In the genomic region with DNA sequence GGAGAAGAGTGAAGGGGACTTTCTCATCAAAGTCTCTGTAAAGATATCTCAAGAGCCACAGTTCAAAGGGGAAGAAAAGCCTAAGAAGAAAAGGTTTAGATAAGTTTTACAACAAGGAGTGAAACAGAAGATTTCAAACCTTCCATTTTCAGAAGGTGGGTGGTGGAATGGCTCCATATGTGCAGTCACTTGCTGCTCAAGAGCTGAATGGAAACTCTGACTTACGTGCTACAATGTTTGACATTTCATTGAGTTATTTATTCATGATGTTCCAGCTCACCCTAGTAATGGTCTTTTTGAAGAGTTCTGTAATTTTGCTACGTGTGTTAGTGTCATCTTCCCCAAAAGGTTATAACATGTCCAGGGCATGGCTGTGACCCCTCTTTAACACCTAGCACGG, we compare ENCODE assay signal across 12 cellular contexts. TPM values are rescaled to one million over a fixed set of nuclear protein-coding genes. Genes with fewer than 3 reads are reported as not detected.
"Had no signal": no experiment of that assay in that cellular context is flagged by ENCODE, and none has a peak within 500 bp of the region (broad histone marks: within the 10 kb centered on the region; RNA-seq: fewer than 3 reads in every experiment).

No MANE protein-coding gene starts in this region.

- DNase-seq: activated CD4-positive, CD25-positive, alpha-beta regulatory T cell; aorta; cortex of kidney; effector CD8-positive, alpha-beta T cell; esophagus squamous epithelium; midbrain; right cardiac atrium; SJCRH30; trophoblast cell had no signal

- ATAC-seq: left lobe of liver, right cardiac atrium had no signal

RNA-seq across cellular contexts. Expression of a gene that starts 21.7 kb away (rescaled TPM):
- total RNA-seq: aorta, left lobe of liver, lung microvascular endothelial cell, myocyte, right cardiac atrium, SJCRH30 had no signal
